14 cellular contexts compared by ENCODE assay signal in genomic region chr7:72152171-72153131, GRCh38.
DNase-seq lines count a peak whose midpoint lies in the region; ATAC-seq and TF ChIP-seq lines count a peak whose summit lies in the region.
"Had no signal": no experiment of that assay in that cellular context is flagged by ENCODE, and none has a peak within 500 bp of the region (broad histone marks: within the 10 kb centered on the region; RNA-seq: fewer than 3 reads in every experiment).

No MANE protein-coding gene starts in this region.

- H3K4me3 ChIP-seq in dorsolateral prefrontal cortex (peak overlapping the region in 6 of 59 donors; percentile 4 to 47 (median 18)), thyroid gland (replicated peaks in 1 of 3) (no peak overlapping the region)

- TF ChIP-seq POLR2A in thyroid gland (IDR thresholded peaks at IDR 0.05): peak in 1 of 2 donors; percentile 54

- intact Hi-C loops in dorsolateral prefrontal cortex (cut with DNase I): loop anchor here in 1 of 2 donors (10.0 kb wide), 1 partner anchor 182 kb away; no protein-coding TSS in a partner anchor
- intact Hi-C loops in thyroid gland (cut with DNase I): no loop called here
- intact Hi-C loops in activated T-helper 1 cell treated with anti-CD3 and anti-CD28 coated beads, Interleukin-12 subunit alpha, Interleukin-12 subunit beta, Interleukin-2, Interleukin-4 antibody, amounts not matched to agents 30 ng/mL and 10 ng/mL and 1 ng/mL, durations not matched to agents 14 hours and 24 hours and 36 hours (cut with micrococcal nuclease): no loop called here

- no peak overlapping the region for H3K27ac Mint-ChIP-seq in activated T-helper 1 cell treated with anti-CD3 and anti-CD28 coated beads, Interleukin-12 subunit alpha, Interleukin-12 subunit beta, Interleukin-2, Interleukin-4 antibody, amounts not matched to agents 30 ng/mL and 10 ng/mL and 1 ng/mL, durations not matched to agents 14 hours and 24 hours and 36 hours
- H3K27ac Mint-ChIP-seq: brain had no signal

- H3K27me3 ChIP-seq in dorsolateral prefrontal cortex (no peaks in the 10 kb centered on the region), thyroid gland (no peaks in the 10 kb centered on the region)

- no peak overlapping the region for H3K4me3 Mint-ChIP-seq in activated T-helper 1 cell treated with anti-CD3 and anti-CD28 coated beads, Interleukin-12 subunit alpha, Interleukin-12 subunit beta, Interleukin-2, Interleukin-4 antibody, amounts not matched to agents 30 ng/mL and 10 ng/mL and 1 ng/mL, durations not matched to agents 14 hours and 24 hours and 36 hours
- H3K4me3 Mint-ChIP-seq: brain had no signal

- peak in 7 of 56 donors; percentile 8 to 28 (median 14) for TF ChIP-seq CTCF in dorsolateral prefrontal cortex (IDR thresholded peaks at IDR 0.05 in 54 of 56, conservative IDR thresholded peaks at IDR 0.05 in 2 of 56; ENCODE audit: low read depth in 1 of 56, partially characterized antibody in 56 of 56)
- no peak for TF ChIP-seq CTCF in thyroid gland (IDR thresholded peaks at IDR 0.05)

- H3K9me3 ChIP-seq in thyroid gland: no peaks in the 10 kb centered on the region
- H3K9me3 ChIP-seq: SK-N-SH had no signal

- no peaks in the 10 kb centered on the region for H3K36me3 Mint-ChIP-seq in activated T-helper 1 cell treated with anti-CD3 and anti-CD28 coated beads, Interleukin-12 subunit alpha, Interleukin-12 subunit beta, Interleukin-2, Interleukin-4 antibody, amounts not matched to agents 30 ng/mL and 10 ng/mL and 1 ng/mL, durations not matched to agents 14 hours and 24 hours and 36 hours (ENCODE audit: low read depth)
- H3K36me3 Mint-ChIP-seq: brain had no signal

- peaks cover 25% of the 10 kb centered on the region for H3K9me3 Mint-ChIP-seq in activated T-helper 1 cell treated with anti-CD3 and anti-CD28 coated beads, Interleukin-12 subunit alpha, Interleukin-12 subunit beta, Interleukin-2, Interleukin-4 antibody, amounts not matched to agents 30 ng/mL and 10 ng/mL and 1 ng/mL, durations not matched to agents 14 hours and 24 hours and 36 hours

- H3K27ac ChIP-seq in dorsolateral prefrontal cortex (peak overlapping the region; percentile 79 to 100 (median 99)), thyroid gland (peak overlapping the region; percentile 66 to 87 (median 75))
- H3K27ac ChIP-seq: 22Rv1, HL-60 had no signal

- 39 to 41% methylated on average over 7 of the region's 7 CpGs for WGBS in thyroid gland, 2 donors

- peaks cover 7 to 28% of the 10 kb centered on the region in 2 donors for H3K4me1 ChIP-seq in thyroid gland

- no peaks in the 10 kb centered on the region for H3K27me3 Mint-ChIP-seq in activated T-helper 1 cell treated with anti-CD3 and anti-CD28 coated beads, Interleukin-12 subunit alpha, Interleukin-12 subunit beta, Interleukin-2, Interleukin-4 antibody, amounts not matched to agents 30 ng/mL and 10 ng/mL and 1 ng/mL, durations not matched to agents 14 hours and 24 hours and 36 hours (ENCODE audit: insufficient read depth)

- ATAC-seq in HG02981 (IDR thresholded peaks at IDR 0.05; ENCODE audit: unreplicated experiment): no peak

- H3K4me1 Mint-ChIP-seq in activated T-helper 1 cell treated with anti-CD3 and anti-CD28 coated beads, Interleukin-12 subunit alpha, Interleukin-12 subunit beta, Interleukin-2, Interleukin-4 antibody, amounts not matched to agents 30 ng/mL and 10 ng/mL and 1 ng/mL, durations not matched to agents 14 hours and 24 hours and 36 hours (ENCODE audit: low read depth): no peaks in the 10 kb centered on the region
- H3K4me1 Mint-ChIP-seq: brain had no signal

- H3K36me3 ChIP-seq in thyroid gland: no peaks in the 10 kb centered on the region

- DNase-seq in NCI-H2171 treated with DMSO at 0.1 percent for 48 hours (lab: John Stamatoyannopoulos, UW) (peak; percentile 52), NCI-H2171 (lab: John Stamatoyannopoulos, UW) (no peak), dorsolateral prefrontal cortex (peak in 7 of 10 donors; percentile 16 to 73 (median 47)), medulla oblongata (ENCODE audit: extremely low spot score) (peak; percentile 97), thyroid gland (peak; percentile 23 to 50), T1000 (lab: John Stamatoyannopoulos, UW) (no peak)
- DNase-seq in activated T-helper 1 cell treated with anti-CD3 and anti-CD28 coated beads, Interleukin-12 subunit alpha, Interleukin-12 subunit beta, Interleukin-2, Interleukin-4 antibody, amounts not matched to agents 30 ng/mL and 10 ng/mL and 1 ng/mL, durations not matched to agents 14 hours and 24 hours and 36 hours (ENCODE audit: low spot score): no peak
- DNase-seq: kidney; SK-N-SH; stimulated activated CD4-positive, alpha-beta T cell treated with anti-CD3 and anti-CD28 coated beads, Interleukin-2, amount 100 ng/mL, for 24 hours had no signal

Comparison
In these comparisons a context has a peak if more than half of its experiments do, and no peak if none do; other contexts are left out.
1. DNase-seq: peak in NCI-H2171 treated with DMSO at 0.1 percent for 48 hours (single experiment), dorsolateral prefrontal cortex (7 of 10), medulla oblongata (single experiment) and thyroid gland (2 of 2); none in NCI-H2171 (single experiment), T1000 (single experiment) and activated T-helper 1 cell treated with anti-CD3 and anti-CD28 coated beads, Interleukin-12 subunit alpha, Interleukin-12 subunit beta, Interleukin-2, Interleukin-4 antibody, amounts not matched to agents 30 ng/mL and 10 ng/mL and 1 ng/mL, durations not matched to agents 14 hours and 24 hours and 36 hours (single experiment).